27 cellular contexts compared by ENCODE assay signal in genomic region chr13:73433893-73434292, GRCh38.
"Had no signal": no experiment of that assay in that cellular context is flagged by ENCODE, and none has a peak within 500 bp of the region (broad histone marks: within the 10 kb centered on the region; RNA-seq: fewer than 3 reads in every experiment).

No MANE protein-coding gene starts in this region.

- H3K27ac ChIP-seq: brain microvascular endothelial cell, esophagus muscularis mucosa, gastroesophageal sphincter, neural progenitor cell, parathyroid adenoma, psoas muscle, tibial nerve had no signal

- H3K4me1 ChIP-seq: neural progenitor cell, parathyroid adenoma, psoas muscle, tibial nerve had no signal

- ATAC-seq: gastroesophageal sphincter, psoas muscle had no signal

- H3K4me2 ChIP-seq: neural progenitor cell, smooth muscle cell had no signal

- H3K4me3 ChIP-seq: esophagus muscularis mucosa, gastroesophageal sphincter, neural progenitor cell, psoas muscle, smooth muscle cell, tibial nerve had no signal

- H2AFZ ChIP-seq: neural progenitor cell, parathyroid adenoma had no signal

- H3K79me2 ChIP-seq: parathyroid adenoma had no signal

- DNase-seq: activated CD4-positive, alpha-beta T cell treated with anti-CD3 and anti-CD28 coated beads for 4 hours; activated CD4-positive, alpha-beta T cell treated with anti-CD3 and anti-CD28 coated beads, Interleukin-2, amount 50 U/mL, for 48 hours; activated CD4-positive, CD25-positive, alpha-beta regulatory T cell; activated CD8-positive, alpha-beta memory T cell treated with anti-CD3 and anti-CD28 coated beads, Interleukin-2, amount 50 U/mL, for 4 hours; activated effector memory CD4-positive, alpha-beta T cell treated with anti-CD3 and anti-CD28 coated beads, Interleukin-2, amount 50 U/mL, for 16 hours; activated naive CD4-positive, alpha-beta T cell treated with anti-CD3 and anti-CD28 coated beads, Interleukin-2, amount 10 ng/mL, durations not matched to agents 7 days and 5 days; activated naive CD8-positive, alpha-beta T cell treated with anti-CD3 and anti-CD28 coated beads, Interleukin-2, amount 10 ng/mL, durations not matched to agents 7 days and 5 days; activated T-cell treated with anti-CD3 and anti-CD28 coated beads, Interleukin-2, amount 50 U/mL, for 1 hour; amniotic stem cell; brain microvascular endothelial cell; caudate nucleus; endodermal cell; hypothalamus; immature natural killer cell; mesenchymal stem cell; natural killer cell; occipital lobe; psoas muscle; stimulated activated CD4-positive, alpha-beta T cell treated with anti-CD3 and anti-CD28 coated beads, Interleukin-1b, Interleukin-23, amount 100 ng/mL, for 48 hours; stimulated activated naive CD4-positive, alpha-beta T cell; T-helper 9 cell had no signal

- H3K9me3 ChIP-seq: psoas muscle had no signal

- H3K36me3 ChIP-seq: brain microvascular endothelial cell, esophagus muscularis mucosa, gastroesophageal sphincter, neural progenitor cell, tibial nerve had no signal

- H3K27me3 ChIP-seq: brain microvascular endothelial cell, esophagus muscularis mucosa, gastroesophageal sphincter, neural progenitor cell, tibial nerve had no signal
